1 cellular context compared by ENCODE assay signal in the genomic region with DNA sequence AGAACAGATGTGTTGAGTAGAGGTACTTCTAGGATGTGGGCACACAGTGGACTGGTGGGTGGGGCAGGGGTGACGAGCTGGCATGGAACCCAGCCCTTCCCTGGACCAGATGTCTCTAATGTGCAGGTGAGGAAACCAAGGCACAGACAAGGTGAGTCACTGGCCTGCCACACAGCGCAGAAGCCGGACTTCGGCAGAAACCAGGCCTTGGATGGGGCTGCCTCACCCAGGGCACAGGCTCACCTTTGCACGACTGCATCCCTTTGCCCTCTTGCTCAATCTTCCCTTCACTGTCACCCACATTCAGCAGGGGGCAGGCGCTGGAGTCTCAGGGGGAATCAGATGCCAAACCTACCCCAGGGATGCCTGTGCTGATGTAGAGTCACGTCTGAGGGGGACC.
A peak's percentile ranks its signal among the peaks of the same experiment; 100 is the strongest.
TF ChIP-seq lines count a peak whose summit lies in the region.

No MANE protein-coding gene starts in this region.

TF ChIP-seq in HepG2, 621 proteins besides CTCF, POLR2A, EP300 and RAD21 (continued from another document and continues in another):
- TF ChIP-seq, protein P1, sequence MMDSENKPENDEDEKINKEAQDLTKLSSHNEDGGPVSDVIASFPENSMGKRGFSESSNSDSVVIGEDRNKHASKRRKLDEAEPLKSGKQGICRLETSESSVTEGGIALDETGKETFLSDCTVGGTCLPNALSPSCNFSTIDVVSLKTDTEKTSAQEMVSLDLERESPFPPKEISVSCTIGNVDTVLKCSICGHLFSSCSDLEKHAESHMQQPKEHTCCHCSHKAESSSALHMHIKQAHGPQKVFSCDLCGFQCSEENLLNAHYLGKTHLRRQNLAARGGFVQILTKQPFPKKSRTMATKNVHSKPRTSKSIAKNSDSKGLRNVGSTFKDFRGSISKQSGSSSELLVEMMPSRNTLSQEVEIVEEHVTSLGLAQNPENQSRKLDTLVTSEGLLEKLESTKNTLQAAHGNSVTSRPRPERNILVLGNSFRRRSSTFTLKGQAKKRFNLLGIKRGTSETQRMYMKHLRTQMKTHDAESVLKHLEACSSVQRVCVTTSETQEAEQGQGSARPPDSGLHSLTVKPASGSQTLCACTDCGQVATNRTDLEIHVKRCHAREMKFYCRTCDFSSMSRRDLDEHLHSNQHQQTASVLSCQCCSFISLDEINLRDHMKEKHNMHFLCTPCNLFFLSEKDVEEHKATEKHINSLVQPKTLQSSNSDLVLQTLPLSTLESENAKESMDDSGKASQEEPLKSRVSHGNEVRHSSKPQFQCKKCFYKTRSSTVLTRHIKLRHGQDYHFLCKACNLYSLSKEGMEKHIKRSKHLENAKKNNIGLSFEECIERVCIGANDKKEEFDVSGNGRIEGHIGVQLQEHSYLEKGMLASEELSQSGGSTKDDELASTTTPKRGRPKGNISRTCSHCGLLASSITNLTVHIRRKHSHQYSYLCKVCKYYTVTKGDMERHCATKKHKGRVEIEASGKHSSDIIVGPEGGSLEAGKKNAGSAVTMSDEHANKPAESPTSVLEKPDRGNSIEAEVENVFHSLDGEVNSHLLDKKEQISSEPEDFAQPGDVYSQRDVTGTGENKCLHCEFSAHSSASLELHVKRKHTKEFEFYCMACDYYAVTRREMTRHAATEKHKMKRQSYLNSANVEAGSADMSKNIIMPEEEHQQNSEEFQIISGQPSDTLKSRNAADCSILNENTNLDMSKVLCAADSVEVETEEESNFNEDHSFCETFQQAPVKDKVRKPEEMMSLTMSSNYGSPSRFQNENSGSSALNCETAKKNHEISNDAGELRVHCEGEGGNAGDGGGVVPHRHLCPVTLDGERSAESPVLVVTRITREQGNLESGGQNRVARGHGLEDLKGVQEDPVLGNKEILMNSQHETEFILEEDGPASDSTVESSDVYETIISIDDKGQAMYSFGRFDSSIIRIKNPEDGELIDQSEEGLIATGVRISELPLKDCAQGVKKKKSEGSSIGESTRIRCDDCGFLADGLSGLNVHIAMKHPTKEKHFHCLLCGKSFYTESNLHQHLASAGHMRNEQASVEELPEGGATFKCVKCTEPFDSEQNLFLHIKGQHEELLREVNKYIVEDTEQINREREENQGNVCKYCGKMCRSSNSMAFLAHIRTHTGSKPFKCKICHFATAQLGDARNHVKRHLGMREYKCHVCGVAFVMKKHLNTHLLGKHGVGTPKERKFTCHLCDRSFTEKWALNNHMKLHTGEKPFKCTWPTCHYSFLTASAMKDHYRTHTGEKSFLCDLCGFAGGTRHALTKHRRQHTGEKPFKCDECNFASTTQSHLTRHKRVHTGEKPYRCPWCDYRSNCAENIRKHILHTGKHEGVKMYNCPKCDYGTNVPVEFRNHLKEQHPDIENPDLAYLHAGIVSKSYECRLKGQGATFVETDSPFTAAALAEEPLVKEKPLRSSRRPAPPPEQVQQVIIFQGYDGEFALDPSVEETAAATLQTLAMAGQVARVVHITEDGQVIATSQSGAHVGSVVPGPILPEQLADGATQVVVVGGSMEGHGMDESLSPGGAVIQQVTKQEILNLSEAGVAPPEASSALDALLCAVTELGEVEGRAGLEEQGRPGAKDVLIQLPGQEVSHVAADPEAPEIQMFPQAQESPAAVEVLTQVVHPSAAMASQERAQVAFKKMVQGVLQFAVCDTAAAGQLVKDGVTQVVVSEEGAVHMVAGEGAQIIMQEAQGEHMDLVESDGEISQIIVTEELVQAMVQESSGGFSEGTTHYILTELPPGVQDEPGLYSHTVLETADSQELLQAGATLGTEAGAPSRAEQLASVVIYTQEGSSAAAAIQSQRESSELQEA (CRISPR knock-in tag; IDR thresholded peaks at IDR 0.05; ENCODE audit: not compliant biosample characterization) = no peak
- TF ChIP-seq ZNF292 (CRISPR knock-in tag; IDR thresholded peaks at IDR 0.05; ENCODE audit: borderline replicate concordance, low read depth) (0 out of 2 replicates have a peak, but pooled peaks have one; percentile 25), SNAI1 (CRISPR knock-in tag; IDR thresholded peaks at IDR 0.05; ENCODE audit: borderline replicate concordance) (no peak), MED13 (CRISPR knock-in tag; IDR thresholded peaks at IDR 0.05) (no peak), ZFY (CRISPR knock-in tag; IDR thresholded peaks at IDR 0.05) (peak; percentile 24; the same call in 1 of the 2 replicates), MED1 (CRISPR knock-in tag; IDR thresholded peaks at IDR 0.05) (no peak), DR1 (CRISPR knock-in tag; IDR thresholded peaks at IDR 0.05) (no peak), ZNF570 (CRISPR knock-in tag; IDR thresholded peaks at IDR 0.05; ENCODE audit: borderline replicate concordance) (no peak), ZNF672 (CRISPR knock-in tag; IDR thresholded peaks at IDR 0.05) (no peak), HCFC1 (IDR thresholded peaks at IDR 0.05; ENCODE audit: low read depth, low read length) (no peak), ZNF83 (CRISPR knock-in tag; IDR thresholded peaks at IDR 0.05; ENCODE audit: borderline replicate concordance) (no peak), FOSL2 (CRISPR knock-in tag; IDR thresholded peaks at IDR 0.05) (peak; percentile 41), HES4 (CRISPR knock-in tag; IDR thresholded peaks at IDR 0.05; ENCODE audit: borderline replicate concordance) (no peak), ZNF207 (IDR thresholded peaks at IDR 0.05; ENCODE audit: borderline replicate concordance) (no peak), RARA (CRISPR knock-in tag; IDR thresholded peaks at IDR 0.05) (no peak), CSRNP2 (CRISPR knock-in tag; conservative IDR thresholded peaks at IDR 0.05; ENCODE audit: low read depth) (no peak), ZNF891 (CRISPR knock-in tag; IDR thresholded peaks at IDR 0.05) (no peak), ATAD3A (CRISPR knock-in tag; IDR thresholded peaks at IDR 0.05) (no peak), SALL1 (CRISPR knock-in tag; IDR thresholded peaks at IDR 0.05) (0 out of 2 replicates have a peak, but pooled peaks have one; percentile 12), ZNF468 (CRISPR knock-in tag; IDR thresholded peaks at IDR 0.05) (no peak), HNRNPL (IDR thresholded peaks at IDR 0.05; ENCODE audit: low read depth, low read length) (peak; percentile 95), RFXANK (CRISPR knock-in tag; IDR thresholded peaks at IDR 0.05) (no peak), ZNF354B (CRISPR knock-in tag; IDR thresholded peaks at IDR 0.05) (no peak), EHMT2 (IDR thresholded peaks at IDR 0.05; ENCODE audit: borderline replicate concordance, low read depth, low read length) (no peak), ETS1 (CRISPR knock-in tag; IDR thresholded peaks at IDR 0.05) (no peak), ZFX (CRISPR knock-in tag; IDR thresholded peaks at IDR 0.05; ENCODE audit: low read depth) (peak; percentile 48; the same call in 1 of the 2 replicates), ZHX2 (IDR thresholded peaks at IDR 0.05; ENCODE audit: low read depth) (no peak), ZHX2 (CRISPR knock-in tag; IDR thresholded peaks at IDR 0.05; ENCODE audit: borderline replicate concordance) (no peak), ZMYM2 (CRISPR knock-in tag; IDR thresholded peaks at IDR 0.05) (no peak), MAFK (conservative IDR thresholded peaks at IDR 0.05 in 1 of 2, IDR thresholded peaks at IDR 0.05 in 1 of 2; ENCODE audit: low read length in 2 of 2) (no peak), MAFF (IDR thresholded peaks at IDR 0.05; ENCODE audit: low read depth, low read length) (no peak), LBX2 (CRISPR knock-in tag; IDR thresholded peaks at IDR 0.05; ENCODE audit: borderline replicate concordance) (no peak), TEAD3 (CRISPR knock-in tag; optimal IDR thresholded peaks at IDR 0.05; ENCODE audit: borderline replicate concordance) (peak; percentile 34), ZNF577 (CRISPR knock-in tag; IDR thresholded peaks at IDR 0.05; ENCODE audit: borderline replicate concordance, low read depth) (no peak), ZKSCAN5 (CRISPR knock-in tag; IDR thresholded peaks at IDR 0.05) (no peak), CHD4 (IDR thresholded peaks at IDR 0.05; ENCODE audit: borderline replicate concordance, low read length) (no peak), RORA (CRISPR knock-in tag; IDR thresholded peaks at IDR 0.05) (no peak)
- TF ChIP-seq, protein P2, sequence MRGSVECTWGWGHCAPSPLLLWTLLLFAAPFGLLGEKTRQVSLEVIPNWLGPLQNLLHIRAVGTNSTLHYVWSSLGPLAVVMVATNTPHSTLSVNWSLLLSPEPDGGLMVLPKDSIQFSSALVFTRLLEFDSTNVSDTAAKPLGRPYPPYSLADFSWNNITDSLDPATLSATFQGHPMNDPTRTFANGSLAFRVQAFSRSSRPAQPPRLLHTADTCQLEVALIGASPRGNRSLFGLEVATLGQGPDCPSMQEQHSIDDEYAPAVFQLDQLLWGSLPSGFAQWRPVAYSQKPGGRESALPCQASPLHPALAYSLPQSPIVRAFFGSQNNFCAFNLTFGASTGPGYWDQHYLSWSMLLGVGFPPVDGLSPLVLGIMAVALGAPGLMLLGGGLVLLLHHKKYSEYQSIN (CRISPR knock-in tag; IDR thresholded peaks at IDR 0.05; ENCODE audit: borderline replicate concordance) = no peak
- TF ChIP-seq, protein P3, sequence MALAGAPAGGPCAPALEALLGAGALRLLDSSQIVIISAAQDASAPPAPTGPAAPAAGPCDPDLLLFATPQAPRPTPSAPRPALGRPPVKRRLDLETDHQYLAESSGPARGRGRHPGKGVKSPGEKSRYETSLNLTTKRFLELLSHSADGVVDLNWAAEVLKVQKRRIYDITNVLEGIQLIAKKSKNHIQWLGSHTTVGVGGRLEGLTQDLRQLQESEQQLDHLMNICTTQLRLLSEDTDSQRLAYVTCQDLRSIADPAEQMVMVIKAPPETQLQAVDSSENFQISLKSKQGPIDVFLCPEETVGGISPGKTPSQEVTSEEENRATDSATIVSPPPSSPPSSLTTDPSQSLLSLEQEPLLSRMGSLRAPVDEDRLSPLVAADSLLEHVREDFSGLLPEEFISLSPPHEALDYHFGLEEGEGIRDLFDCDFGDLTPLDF (CRISPR knock-in tag; IDR thresholded peaks at IDR 0.05) = no peak
